In genomic region chr16:68149596-68149995, GRCh38 we compare ENCODE assay signal across 29 cellular contexts.
"Had no signal": no experiment of that assay in that cellular context is flagged by ENCODE, and none has a peak within 500 bp of the region (broad histone marks: within the 10 kb centered on the region; RNA-seq: fewer than 3 reads in every experiment).

No MANE protein-coding gene starts in this region.

- H3K4me3 ChIP-seq: body of pancreas had no signal

- FAIRE-seq: colon, frontal cortex had no signal

- H3K27ac Mint-ChIP-seq: activated CD4-positive, alpha-beta T cell treated with anti-CD3 and anti-CD28 coated beads, Interleukin-2, amount 10 ng/mL, durations not matched to agents 24 days and 14 days; activated CD8-positive, alpha-beta memory T cell treated with anti-CD3 and anti-CD28 coated beads, Interleukin-2, amount 10 ng/mL, durations not matched to agents 7 days and 5 days; activated CD8-positive, alpha-beta T cell treated with anti-CD3 and anti-CD28 coated beads, Interleukin-2, amount 10 ng/mL, durations not matched to agents 7 days and 5 days; activated naive CD4-positive, alpha-beta T cell treated with anti-CD3 and anti-CD28 coated beads for 36 hours; activated T-helper 17 cell treated with anti-CD3 and anti-CD28 coated beads, Interleukin-2, amount 50 U/mL, for 72 hours; endodermal cell had no signal

- DNase-seq: activated CD4-positive, alpha-beta memory T cell treated with anti-CD3 and anti-CD28 coated beads for 36 hours; activated CD4-positive, alpha-beta T cell treated with anti-CD3 and anti-CD28 coated beads for 36 hours; activated CD4-positive, alpha-beta T cell treated with anti-CD3 and anti-CD28 coated beads, Interleukin-2, amount 10 ng/mL, durations not matched to agents 24 days and 14 days; activated CD4-positive, CD25-positive, alpha-beta regulatory T cell; activated CD4-positive, CD25-positive, alpha-beta regulatory T cell treated with anti-CD3 and anti-CD28 coated beads, Interleukin-2, amount 50 U/mL, for 72 hours; activated CD8-positive, alpha-beta memory T cell treated with anti-CD3 and anti-CD28 coated beads, Interleukin-2, amount 10 ng/mL, durations not matched to agents 7 days and 5 days; activated CD8-positive, alpha-beta memory T cell treated with anti-CD3 and anti-CD28 coated beads, Interleukin-2, amount 50 U/mL, for 4 hours; activated CD8-positive, alpha-beta T cell treated with anti-CD3 and anti-CD28 coated beads, Interleukin-2, amount 10 ng/mL, durations not matched to agents 7 days and 5 days; activated effector memory CD4-positive, alpha-beta T cell treated with anti-CD3 and anti-CD28 coated beads, Interleukin-2, amount 50 U/mL, for 16 hours; activated naive CD4-positive, alpha-beta T cell treated with anti-CD3 and anti-CD28 coated beads for 36 hours; activated naive CD8-positive, alpha-beta T cell treated with anti-CD3 and anti-CD28 coated beads, Interleukin-2, amount 10 ng/mL, durations not matched to agents 7 days and 5 days; activated T-cell treated with anti-CD3 and anti-CD28 coated beads, Interleukin-2, amount 50 U/mL, for 1 hour; amniotic stem cell; aorta; body of pancreas; caudate nucleus; cortex of kidney; dermis blood vessel endothelial cell; effector CD8-positive, alpha-beta T cell; endodermal cell; foreskin fibroblast; head of caudate nucleus; T-helper 1 cell; T-helper 2 cell had no signal

- H3K4me1 Mint-ChIP-seq: endodermal cell had no signal

- H3K9me3 ChIP-seq: body of pancreas had no signal

- H3K27ac ChIP-seq: body of pancreas had no signal

- H3K4me3 Mint-ChIP-seq: activated CD4-positive, alpha-beta memory T cell treated with anti-CD3 and anti-CD28 coated beads for 36 hours; activated CD4-positive, alpha-beta T cell treated with anti-CD3 and anti-CD28 coated beads for 36 hours; activated CD4-positive, alpha-beta T cell treated with anti-CD3 and anti-CD28 coated beads, Interleukin-2, amount 10 ng/mL, durations not matched to agents 24 days and 14 days; activated CD8-positive, alpha-beta memory T cell treated with anti-CD3 and anti-CD28 coated beads, Interleukin-2, amount 10 ng/mL, durations not matched to agents 7 days and 5 days; activated CD8-positive, alpha-beta T cell treated with anti-CD3 and anti-CD28 coated beads, Interleukin-2, amount 10 ng/mL, durations not matched to agents 7 days and 5 days; activated naive CD4-positive, alpha-beta T cell treated with anti-CD3 and anti-CD28 coated beads for 36 hours; activated naive CD4-positive, alpha-beta T cell treated with anti-CD3 and anti-CD28 coated beads, Interleukin-2, amount 50 U/mL, for 24 hours; activated naive CD8-positive, alpha-beta T cell treated with anti-CD3 and anti-CD28 coated beads, Interleukin-2, amount 10 ng/mL, durations not matched to agents 7 days and 5 days; activated T-helper 17 cell treated with anti-CD3 and anti-CD28 coated beads, Interleukin-2, amount 50 U/mL, for 72 hours; endodermal cell had no signal

- ATAC-seq: activated CD4-positive, alpha-beta T cell treated with anti-CD3 and anti-CD28 coated beads for 36 hours; activated CD8-positive, alpha-beta memory T cell treated with anti-CD3 and anti-CD28 coated beads, Interleukin-2, amount 10 ng/mL, durations not matched to agents 7 days and 5 days; activated CD8-positive, alpha-beta T cell treated with anti-CD3 and anti-CD28 coated beads, Interleukin-2, amount 10 ng/mL, durations not matched to agents 7 days and 5 days; activated T-helper 17 cell treated with anti-CD3 and anti-CD28 coated beads, Interleukin-2, amount 50 U/mL, for 72 hours; body of pancreas; esophagus mucosa had no signal

- H3K27me3 Mint-ChIP-seq: activated CD4-positive, alpha-beta memory T cell treated with anti-CD3 and anti-CD28 coated beads for 36 hours; activated CD4-positive, alpha-beta T cell treated with anti-CD3 and anti-CD28 coated beads for 36 hours; activated CD4-positive, alpha-beta T cell treated with anti-CD3 and anti-CD28 coated beads, Interleukin-2, amount 10 ng/mL, durations not matched to agents 24 days and 14 days; activated CD8-positive, alpha-beta memory T cell treated with anti-CD3 and anti-CD28 coated beads, Interleukin-2, amount 10 ng/mL, durations not matched to agents 7 days and 5 days; activated naive CD4-positive, alpha-beta T cell treated with anti-CD3 and anti-CD28 coated beads, Interleukin-2, amount 50 U/mL, for 24 hours; activated naive CD8-positive, alpha-beta T cell treated with anti-CD3 and anti-CD28 coated beads, Interleukin-2, amount 10 ng/mL, durations not matched to agents 7 days and 5 days; activated T-helper 17 cell treated with anti-CD3 and anti-CD28 coated beads, Interleukin-2, amount 50 U/mL, for 72 hours had no signal

- H3K27me3 ChIP-seq: body of pancreas had no signal

- H3K9me3 Mint-ChIP-seq: activated CD4-positive, alpha-beta memory T cell treated with anti-CD3 and anti-CD28 coated beads for 36 hours; activated CD4-positive, alpha-beta T cell treated with anti-CD3 and anti-CD28 coated beads, Interleukin-2, amount 10 ng/mL, durations not matched to agents 24 days and 14 days; activated naive CD4-positive, alpha-beta T cell treated with anti-CD3 and anti-CD28 coated beads for 36 hours; activated naive CD4-positive, alpha-beta T cell treated with anti-CD3 and anti-CD28 coated beads, Interleukin-2, amount 50 U/mL, for 24 hours; activated naive CD8-positive, alpha-beta T cell treated with anti-CD3 and anti-CD28 coated beads, Interleukin-2, amount 10 ng/mL, durations not matched to agents 7 days and 5 days; activated T-helper 17 cell treated with anti-CD3 and anti-CD28 coated beads, Interleukin-2, amount 50 U/mL, for 72 hours; endodermal cell had no signal
